8 cellular contexts compared by ENCODE assay signal in the genomic region with DNA sequence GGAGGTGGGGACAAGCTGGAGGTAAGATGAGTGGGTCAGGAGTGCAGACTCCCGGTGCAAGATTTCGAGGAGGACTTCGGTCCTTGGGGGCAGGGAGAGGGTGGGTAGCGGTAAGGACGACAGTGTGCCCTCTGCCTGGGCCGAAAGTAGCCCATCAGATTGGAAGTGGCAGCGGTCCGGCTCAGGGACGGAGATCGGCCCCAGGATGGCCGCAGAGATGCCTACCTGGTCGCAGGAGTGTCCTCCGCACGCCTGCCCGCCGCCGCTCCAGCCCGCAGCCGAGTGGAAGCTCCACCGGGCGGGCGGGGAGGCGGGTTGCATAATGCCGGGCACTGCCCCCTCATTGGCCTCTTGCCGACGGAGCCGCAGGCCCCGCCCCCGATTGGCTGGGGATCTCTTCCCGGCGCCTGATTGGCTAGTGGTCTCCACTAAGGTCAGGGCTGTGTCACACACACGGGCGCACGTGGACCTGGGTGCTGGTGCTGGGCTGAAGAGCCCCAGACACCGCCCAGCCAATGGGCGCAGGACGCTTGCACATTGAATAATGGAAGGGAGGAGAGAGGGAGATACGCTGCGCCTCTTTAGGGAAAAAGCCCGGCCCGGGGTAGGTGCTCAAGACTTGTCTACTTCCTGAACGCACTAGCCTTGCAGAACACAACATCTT. TPM values are rescaled to one million over a fixed set of nuclear protein-coding genes. Genes with fewer than 3 reads are reported as not detected.
DNase-seq lines count a peak whose midpoint lies in the region; ATAC-seq lines count a peak whose summit lies in the region.

A gene with protein sequence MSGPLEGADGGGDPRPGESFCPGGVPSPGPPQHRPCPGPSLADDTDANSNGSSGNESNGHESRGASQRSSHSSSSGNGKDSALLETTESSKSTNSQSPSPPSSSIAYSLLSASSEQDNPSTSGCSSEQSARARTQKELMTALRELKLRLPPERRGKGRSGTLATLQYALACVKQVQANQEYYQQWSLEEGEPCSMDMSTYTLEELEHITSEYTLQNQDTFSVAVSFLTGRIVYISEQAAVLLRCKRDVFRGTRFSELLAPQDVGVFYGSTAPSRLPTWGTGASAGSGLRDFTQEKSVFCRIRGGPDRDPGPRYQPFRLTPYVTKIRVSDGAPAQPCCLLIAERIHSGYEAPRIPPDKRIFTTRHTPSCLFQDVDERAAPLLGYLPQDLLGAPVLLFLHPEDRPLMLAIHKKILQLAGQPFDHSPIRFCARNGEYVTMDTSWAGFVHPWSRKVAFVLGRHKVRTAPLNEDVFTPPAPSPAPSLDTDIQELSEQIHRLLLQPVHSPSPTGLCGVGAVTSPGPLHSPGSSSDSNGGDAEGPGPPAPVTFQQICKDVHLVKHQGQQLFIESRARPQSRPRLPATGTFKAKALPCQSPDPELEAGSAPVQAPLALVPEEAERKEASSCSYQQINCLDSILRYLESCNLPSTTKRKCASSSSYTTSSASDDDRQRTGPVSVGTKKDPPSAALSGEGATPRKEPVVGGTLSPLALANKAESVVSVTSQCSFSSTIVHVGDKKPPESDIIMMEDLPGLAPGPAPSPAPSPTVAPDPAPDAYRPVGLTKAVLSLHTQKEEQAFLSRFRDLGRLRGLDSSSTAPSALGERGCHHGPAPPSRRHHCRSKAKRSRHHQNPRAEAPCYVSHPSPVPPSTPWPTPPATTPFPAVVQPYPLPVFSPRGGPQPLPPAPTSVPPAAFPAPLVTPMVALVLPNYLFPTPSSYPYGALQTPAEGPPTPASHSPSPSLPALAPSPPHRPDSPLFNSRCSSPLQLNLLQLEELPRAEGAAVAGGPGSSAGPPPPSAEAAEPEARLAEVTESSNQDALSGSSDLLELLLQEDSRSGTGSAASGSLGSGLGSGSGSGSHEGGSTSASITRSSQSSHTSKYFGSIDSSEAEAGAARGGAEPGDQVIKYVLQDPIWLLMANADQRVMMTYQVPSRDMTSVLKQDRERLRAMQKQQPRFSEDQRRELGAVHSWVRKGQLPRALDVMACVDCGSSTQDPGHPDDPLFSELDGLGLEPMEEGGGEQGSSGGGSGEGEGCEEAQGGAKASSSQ (N-terminal part only) (minus strand): TSS at position 293 of the 664 bp plus-strand sequence. CDS start 1,698 bp downstream, outside the sequence.

- H3K36me3 Mint-ChIP-seq in CD4-positive, CD25-positive, alpha-beta regulatory T cell: peaks cover 14% of the 10 kb centered on the region
- peaks cover 42% of the 10 kb centered on the region for H3K36me3 Mint-ChIP-seq in dendritic cell treated with granulocyte-macrophage colony-stimulating factor and Interleukin-4, amounts not matched to agents 40 ng/mL and 50 ng/mL, for 4 days (ENCODE audit: low read depth)

- H3K36me3 ChIP-seq in CD4-positive, CD25-positive, alpha-beta regulatory T cell (ENCODE audit: control insufficient read depth, insufficient read depth, low read length): peaks cover 34% of the 10 kb centered on the region

- H3K27ac ChIP-seq in CD4-positive, CD25-positive, alpha-beta regulatory T cell (ENCODE audit: insufficient read depth, low read length, poor library complexity, severe bottlenecking): peak within 1 kb of the TSS; percentile 100

- H3K27ac Mint-ChIP-seq in CD4-positive, CD25-positive, alpha-beta regulatory T cell: peak within 1 kb of the TSS in 1 of 3 donors; percentile 97
- H3K27ac Mint-ChIP-seq in dendritic cell treated with granulocyte-macrophage colony-stimulating factor and Interleukin-4, amounts not matched to agents 40 ng/mL and 50 ng/mL, for 4 days: no peak within 1 kb of the TSS

- peak within 1 kb of the TSS; percentile 83 for H3K4me3 ChIP-seq in CD4-positive, CD25-positive, alpha-beta regulatory T cell (ENCODE audit: low read depth, low read length)

- peaks cover 18% of the 10 kb centered on the region for H3K27me3 Mint-ChIP-seq in CD4-positive, CD25-positive, alpha-beta regulatory T cell
- no peaks in the 10 kb centered on the region for H3K27me3 Mint-ChIP-seq in dendritic cell treated with granulocyte-macrophage colony-stimulating factor and Interleukin-4, amounts not matched to agents 40 ng/mL and 50 ng/mL, for 4 days

- peaks cover 8 to 44% (median 33%) of the 10 kb centered on the region in 4 donors for H3K4me1 Mint-ChIP-seq in CD4-positive, CD25-positive, alpha-beta regulatory T cell
- peaks cover 13% of the 10 kb centered on the region for H3K4me1 Mint-ChIP-seq in dendritic cell treated with granulocyte-macrophage colony-stimulating factor and Interleukin-4, amounts not matched to agents 40 ng/mL and 50 ng/mL, for 4 days (ENCODE audit: low read depth)

- no peaks in the 10 kb centered on the region for H3K27me3 ChIP-seq in CD4-positive, CD25-positive, alpha-beta regulatory T cell (ENCODE audit: control insufficient read depth, insufficient read depth, low read length)

- H3K4me1 ChIP-seq in CD4-positive, CD25-positive, alpha-beta regulatory T cell (ENCODE audit: control insufficient read depth, insufficient read depth, low read length, poor library complexity, severe bottlenecking): peaks cover 68% of the 10 kb centered on the region

- peak; percentile 72 to 91 (median 81) for DNase-seq in CD4-positive, CD25-positive, alpha-beta regulatory T cell
- DNase-seq in NCI-H526 treated with DMSO at 0.1 percent for 48 hours (lab: John Stamatoyannopoulos, UW) (peak; percentile 69), left lobe of liver (ENCODE audit: low spot score) (peak; percentile 99), cortex of kidney (lab: John Stamatoyannopoulos, UW) (no peak)
- peak; percentile 85 for DNase-seq in activated CD4-positive, alpha-beta T cell treated with anti-CD3 and anti-CD28 coated beads, Interleukin-2, amount 50 U/mL, for 1 hour
- DNase-seq in stimulated activated CD4-positive, alpha-beta T cell treated with anti-CD3 and anti-CD28 coated beads, Interleukin-1b, Interleukin-23, amount 100 ng/mL, for 48 hours: peak; percentile 93

- H3K9me3 Mint-ChIP-seq in CD4-positive, CD25-positive, alpha-beta regulatory T cell: peaks cover 0 to 3% (median 0%) of the 10 kb centered on the region in 7 donors
- no peaks in the 10 kb centered on the region for H3K9me3 Mint-ChIP-seq in dendritic cell treated with granulocyte-macrophage colony-stimulating factor and Interleukin-4, amounts not matched to agents 40 ng/mL and 50 ng/mL, for 4 days

- peak; percentile 1 to 3 for ATAC-seq in CD4-positive, CD25-positive, alpha-beta regulatory T cell (ENCODE audit: low read depth in 2 of 2)
- ATAC-seq in HG02759 (IDR thresholded peaks at IDR 0.05; ENCODE audit: unreplicated experiment): peak; percentile 21
- peak; percentile 47 for ATAC-seq in left lobe of liver

- H3K4me3 Mint-ChIP-seq in CD4-positive, CD25-positive, alpha-beta regulatory T cell: peak within 1 kb of the TSS in 3 of 4 donors; percentile 92 to 97 (median 95)
- H3K4me3 Mint-ChIP-seq in dendritic cell treated with granulocyte-macrophage colony-stimulating factor and Interleukin-4, amounts not matched to agents 40 ng/mL and 50 ng/mL, for 4 days: peak within 1 kb of the TSS; percentile 84

- no peaks in the 10 kb centered on the region for H3K9me3 ChIP-seq in CD4-positive, CD25-positive, alpha-beta regulatory T cell (ENCODE audit: control insufficient read depth in 2 of 2, low read length in 2 of 2)

- intact Hi-C loops in dendritic cell treated with granulocyte-macrophage colony-stimulating factor and Interleukin-4, amounts not matched to agents 40 ng/mL and 50 ng/mL, for 4 days (cut with micrococcal nuclease): loop anchor here (10.0 kb wide), 1 partner anchor 307 kb away; no protein-coding TSS in a partner anchor

RNA-seq across cellular contexts. Expression of the gene that starts here (rescaled TPM):
- 1,740 TPM for total RNA-seq in CD4-positive, CD25-positive, alpha-beta regulatory T cell
- polyA plus RNA-seq in CD4-positive, CD25-positive, alpha-beta regulatory T cell: 1 to 10 TPM; 4.8 to 7.7 (median 6.2) TPM
- total RNA-seq in left lobe of liver: 108 TPM

Comparison
In these comparisons a context has a peak if more than half of its experiments do, and no peak if none do; other contexts are left out.
1. RNA of the gene that starts here (total RNA-seq): 1,740 TPM in CD4-positive, CD25-positive, alpha-beta regulatory T cell (single experiment); 108 TPM in left lobe of liver (single experiment); every median in the first group is over 10 times any median in the second.
2. Peak in every context shown above with its lines, with median percentiles within 50 percentile points of each other: ATAC-seq.